ENCODE assay signal across 1 cellular context in genomic region chr14:63887899-63888298, GRCh38.
TF ChIP-seq lines count a peak whose summit lies in the region.

No MANE protein-coding gene starts in this region.

TF ChIP-seq in H1, 55 proteins besides CTCF, POLR2A, EP300 and RAD21:
- TF ChIP-seq CEBPB (IDR thresholded peaks at IDR 0.05; ENCODE audit: low read depth, low read length): no peak
- TF ChIP-seq ZNF274 (IDR thresholded peaks at IDR 0.05; ENCODE audit: borderline replicate concordance, extremely low read depth, low read length): no peak
- TF ChIP-seq RFX5 (IDR thresholded peaks at IDR 0.05; ENCODE audit: borderline replicate concordance, low read depth, low read length): no peak
- TF ChIP-seq POLR2AphosphoS5 (IDR thresholded peaks at IDR 0.05; ENCODE audit: low read depth, low read length): no peak
- TF ChIP-seq E2F6 (IDR thresholded peaks at IDR 0.05): no peak
- TF ChIP-seq KDM1A (IDR thresholded peaks at IDR 0.05; ENCODE audit: borderline replicate concordance, low read length): no peak
- TF ChIP-seq SIX5 (IDR thresholded peaks at IDR 0.05; ENCODE audit: low read depth, low read length): no peak
- TF ChIP-seq NANOG (IDR thresholded peaks at IDR 0.05; ENCODE audit: insufficient read depth, low read depth, low read length, poor library complexity, severe bottlenecking): no peak
